ENCODE assay signal across 2 cellular contexts in genomic region chr2:143922261-143922830, GRCh38.
DNase-seq lines count a peak whose midpoint lies in the region; TF ChIP-seq lines count a peak whose summit lies in the region.
"Not testable (repeated sequence)": the region's sequence is repeated elsewhere in the genome, so short reads cannot be mapped to it uniquely, and the experiment has no call there.

No MANE protein-coding gene starts in this region.

- peaks cover 37% of the 10 kb centered on the region for H3K36me3 Mint-ChIP-seq in glutamatergic neuron (ENCODE audit: unreplicated experiment)

- H3K36me3 ChIP-seq in testis (ENCODE audit: low read depth, missing control alignments): not testable (repeated sequence)

- H3K27me3 Mint-ChIP-seq in glutamatergic neuron (ENCODE audit: unreplicated experiment): not testable (repeated sequence)

- intact Hi-C loops in testis (cut with DNase I; ENCODE audit: low total_unique reads): not testable (repeated sequence)

- peaks cover 17% of the 10 kb centered on the region for H3K9me3 Mint-ChIP-seq in glutamatergic neuron (ENCODE audit: unreplicated experiment)

- not testable (repeated sequence) for TF ChIP-seq POLR2A in testis (IDR thresholded peaks at IDR 0.05)

- not testable (repeated sequence) for H3K27ac ChIP-seq in testis

- DNase-seq in glutamatergic neuron, testis: not testable (repeated sequence)

- TF ChIP-seq CTCF in glutamatergic neuron (IDR thresholded peaks at IDR 0.05; ENCODE audit: partially characterized antibody, unreplicated experiment); testis (IDR thresholded peaks at IDR 0.05): not testable (repeated sequence)

- H3K9me3 ChIP-seq in testis: not testable (repeated sequence)

- H3K27me3 ChIP-seq in testis: not testable (repeated sequence)

- peak overlapping the region; percentile 59 for H3K27ac Mint-ChIP-seq in glutamatergic neuron (ENCODE audit: unreplicated experiment)

- 80 to 83% methylated on average over 13 to 25 of the region's 42 CpGs for WGBS in testis, 2 donors

- H3K4me3 ChIP-seq in testis: peak overlapping the region; percentile 1 to 41

- H3K4me1 ChIP-seq in testis: not testable (repeated sequence)

- H3K4me1 Mint-ChIP-seq in glutamatergic neuron (ENCODE audit: low read depth, unreplicated experiment): not testable (repeated sequence)

- not testable (repeated sequence) for H3K4me3 Mint-ChIP-seq in glutamatergic neuron (ENCODE audit: unreplicated experiment)
